ENCODE assay signal across 21 cellular contexts in genomic region chr13:82719987-82720386, GRCh38.
"Had no signal": no experiment of that assay in that cellular context is flagged by ENCODE, and none has a peak within 500 bp of the region (broad histone marks: within the 10 kb centered on the region; RNA-seq: fewer than 3 reads in every experiment).

No MANE protein-coding gene starts in this region.

- H3K9me3 ChIP-seq: left ventricle myocardium inferior, ovary, prostate gland, spleen, tibial nerve, uterus had no signal

- H3K27me3 ChIP-seq: hepatocyte, neural progenitor cell, ovary, spleen, tibial nerve, uterus had no signal

- H2AFZ ChIP-seq: hepatocyte, neural progenitor cell had no signal

- H3K36me3 ChIP-seq: left ventricle myocardium inferior, neural progenitor cell, ovary, prostate gland, spleen, tibial nerve, uterus had no signal

- H3K27ac ChIP-seq: hepatocyte, left ventricle myocardium inferior, neural progenitor cell, ovary, prostate gland, skin epidermis, spleen, tibial nerve, uterus had no signal

- DNase-seq: islet precursor cell; left ventricle myocardium inferior; mesendoderm; naive B cell; natural killer cell; nephron progenitor cell; ovary; retina; right cardiac atrium; spleen; stimulated activated CD4-positive, alpha-beta T cell treated with anti-CD3 and anti-CD28 coated beads, Interleukin-4, amount 100 ng/mL, for 24 hours; stimulated activated naive CD4-positive, alpha-beta T cell treated with Interleukin-2 at 50 U/mL for 16 hours; stimulated activated naive CD8-positive, alpha-beta T cell treated with anti-CD3 and anti-CD28 coated beads, Interleukin-15, amount 100 ng/mL, for 72 hours; substantia nigra; uterus had no signal

- H3K4me1 ChIP-seq: left ventricle myocardium inferior, neural progenitor cell, prostate gland, spleen, uterus had no signal

- H3K4me2 ChIP-seq: hepatocyte, neural progenitor cell had no signal

- H3K4me3 ChIP-seq: hepatocyte, left ventricle myocardium inferior, lung, neural progenitor cell, ovary, prostate gland, skin epidermis, spleen, tibial nerve, uterus had no signal

- H3K9ac ChIP-seq: neural progenitor cell had no signal
